ENCODE assay signal across 34 cellular contexts in the genomic region with DNA sequence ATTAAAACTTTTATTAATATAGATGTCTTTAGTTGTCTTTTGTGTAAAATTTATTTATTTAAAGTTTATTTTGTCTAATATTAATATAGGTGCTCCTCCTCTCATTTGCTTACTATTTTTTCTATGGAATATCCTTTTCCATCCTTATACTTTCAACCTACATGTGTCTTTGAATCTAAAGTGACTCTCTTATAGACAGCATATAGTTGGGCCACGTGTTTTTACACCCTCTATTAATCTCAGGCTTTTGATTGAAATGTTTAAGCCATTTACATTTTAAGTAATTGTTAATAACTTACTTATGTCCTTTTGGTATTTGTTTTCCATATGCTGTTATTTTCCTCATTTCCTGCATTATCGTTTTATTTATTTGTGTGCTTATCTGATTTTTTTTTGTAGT.
"Had no signal": no experiment of that assay in that cellular context is flagged by ENCODE, and none has a peak within 500 bp of the region (broad histone marks: within the 10 kb centered on the region; RNA-seq: fewer than 3 reads in every experiment).

No MANE protein-coding gene starts in this region.

- H3K27ac ChIP-seq: KMS-11 had no signal

- DNase-seq: Karpas-422, Kasumi-1, MG63, MM.1S, MV-4-11, NCI-H1048, NCI-H1092, NCI-H1092 treated with DMSO at 0.1 percent for 48 hours, NCI-H1105, NCI-H1105 treated with DMSO at 0.1 percent for 48 hours, NCI-H1417, NCI-H1417 treated with DMSO at 0.1 percent for 48 hours, NCI-H1436, NCI-H1436 treated with DMSO at 0.1 percent for 48 hours, NCI-H146, NCI-H1694, NCI-H1694 treated with DMSO at 0.1 percent for 48 hours, NCI-H187, NCI-H187 treated with DMSO at 0.1 percent for 48 hours, NCI-H1930, NCI-H2029, NCI-H2029 treated with DMSO at 0.1 percent for 48 hours, NCI-H2081, NCI-H2081 treated with DMSO at 0.1 percent for 48 hours, NCI-H2107, NCI-H2171, NCI-H2171 treated with DMSO at 0.1 percent for 48 hours, NCI-H2227 treated with DMSO at 0.1 percent for 48 hours, NCI-H226, NCI-H345, NCI-H446, NCI-H446 treated with DMSO at 0.1 percent for 48 hours, NCI-H510A had no signal

- H3K9ac ChIP-seq: KMS-11 had no signal

- H3K4me2 ChIP-seq: KMS-11 had no signal

- H3K36me3 ChIP-seq: MG63 had no signal

- H3K27me3 ChIP-seq: MG63 had no signal

- H3K4me3 ChIP-seq: MG63 had no signal

- H3K9me3 ChIP-seq: MG63 had no signal
